In genomic region chr1:52142220-52143153, GRCh38 we compare ENCODE assay signal across 8 cellular contexts. TPM values are rescaled to one million over a fixed set of nuclear protein-coding genes. Genes with fewer than 3 reads are reported as not detected.
A peak's percentile ranks its signal among the peaks of the same experiment; 100 is the strongest.
DNase-seq lines count a peak whose midpoint lies in the region; ATAC-seq and TF ChIP-seq lines count a peak whose summit lies in the region.

No MANE protein-coding gene starts in this region.

- peak overlapping the region; percentile 52 for H2BK120ac ChIP-seq in trophoblast cell (ENCODE audit: insufficient read depth, low read length, poor library complexity)

- DNase-seq in COLO668 (lab: John Stamatoyannopoulos, UW; ENCODE audit: unreplicated experiment) (peak; percentile 81), RPMI7951 (ENCODE audit: low read depth) (peak; percentile 62), heart right ventricle (peak; percentile 41 to 48), trophoblast cell (peak; percentile 27 to 65)
- DNase-seq in activated naive CD8-positive, alpha-beta T cell treated with anti-CD3 and anti-CD28 coated beads, Interleukin-2, amount 50 U/mL, for 16 hours (ENCODE audit: low read depth, low spot score): peak; percentile 4

- no peak overlapping the region for H2BK12ac ChIP-seq in trophoblast cell (ENCODE audit: low read length)

- H3K27ac ChIP-seq in heart right ventricle (peak overlapping the region; percentile 80 to 98 (median 92)), trophoblast cell (ENCODE audit: low read depth, low read length) (peak overlapping the region; percentile 79)

- ATAC-seq in GM19452 (IDR thresholded peaks at IDR 0.05; ENCODE audit: unreplicated experiment): peak; percentile 36
- ATAC-seq in HG03571 (IDR thresholded peaks at IDR 0.05; ENCODE audit: unreplicated experiment): peak; percentile 32
- peak; percentile 70 to 87 (median 71) for ATAC-seq in heart right ventricle
- ATAC-seq in HG02938 (IDR thresholded peaks at IDR 0.05; ENCODE audit: unreplicated experiment): no peak

- peaks cover 10% of the 10 kb centered on the region for H3K79me1 ChIP-seq in trophoblast cell (ENCODE audit: low read length)

- H3K9me3 ChIP-seq in heart right ventricle (no peaks in the 10 kb centered on the region), trophoblast cell (ENCODE audit: insufficient read depth, low read depth, low read length) (no peaks in the 10 kb centered on the region)

- H2AK5ac ChIP-seq in trophoblast cell (ENCODE audit: low read length): no peak overlapping the region

- H2AFZ ChIP-seq in trophoblast cell (ENCODE audit: insufficient read depth, low read length, poor library complexity): peak overlapping the region; percentile 99

- H3K4me1 ChIP-seq in heart right ventricle (peaks cover 3 to 38% (median 19%) of the 10 kb centered on the region in 9 donors), trophoblast cell (ENCODE audit: control insufficient read depth in 1 of 2, insufficient read depth in 2 of 2, low read length in 2 of 2) (no peaks in the 10 kb centered on the region)

- TF ChIP-seq CTCF in heart right ventricle (IDR thresholded peaks at IDR 0.05): peak in 3 of 9 donors; percentile 6 to 23 (median 6)

- peak overlapping the region; percentile 89 for H3K14ac ChIP-seq in trophoblast cell (ENCODE audit: low read length)

- peak overlapping the region; percentile 89 for H4K8ac ChIP-seq in trophoblast cell (ENCODE audit: low read depth, low read length)

- peak overlapping the region; percentile 84 for H3K4ac ChIP-seq in trophoblast cell (ENCODE audit: low read depth, low read length)

- H2BK5ac ChIP-seq in trophoblast cell (ENCODE audit: low read depth, low read length, poor library complexity): peak overlapping the region; percentile 60

- no peak overlapping the region for H3K23ac ChIP-seq in trophoblast cell (ENCODE audit: low read length)

- H3K79me2 ChIP-seq in trophoblast cell (ENCODE audit: control insufficient read depth, insufficient read depth, low read length, poor library complexity): peaks cover 9% of the 10 kb centered on the region

- H3K4me2 ChIP-seq in trophoblast cell (ENCODE audit: low read length): peak overlapping the region; percentile 92

- intact Hi-C loops in heart right ventricle (cut with DNase I): loop anchor here (1.0 to 10.0 kb wide), 4 partner anchors 152 to 155 kb away; no protein-coding TSS in a partner anchor

- H3K4me3 ChIP-seq in heart right ventricle (peak overlapping the region; percentile 42 to 94 (median 86)), trophoblast cell (ENCODE audit: low read depth, low read length) (peak overlapping the region; percentile 91)

- peak overlapping the region; percentile 96 for H4K91ac ChIP-seq in trophoblast cell (ENCODE audit: low read depth, low read length)

- peak overlapping the region; percentile 96 for H3K18ac ChIP-seq in trophoblast cell (ENCODE audit: low read length)

- WGBS in heart right ventricle, 2 donors: 0 to 1% methylated on average over 75 to 79 of the region's 79 CpGs
- no CpG with 5 or more reads among the region's 79 CpGs for WGBS in trophoblast cell (ENCODE audit: extremely low coverage, insufficient coverage, insufficient read length)

- H3K36me3 ChIP-seq in heart right ventricle (no peaks in the 10 kb centered on the region), trophoblast cell (ENCODE audit: control insufficient read depth in 1 of 2, insufficient read depth in 2 of 2, low read length in 2 of 2) (no peaks in the 10 kb centered on the region)

- H3K9ac ChIP-seq in trophoblast cell (ENCODE audit: low read length): peak overlapping the region; percentile 71

- peak overlapping the region; percentile 70 for H4K12ac ChIP-seq in trophoblast cell (ENCODE audit: low read depth, low read length)

- H3K27me3 ChIP-seq in heart right ventricle (peaks cover 0 to 27% (median 0%) of the 10 kb centered on the region in 7 donors), trophoblast cell (ENCODE audit: insufficient read depth, low read length) (no peaks in the 10 kb centered on the region)

RNA-seq across cellular contexts. Expression of gene ZFYVE9, which starts 0.6 kb away (rescaled TPM):
- 13.6 and 13.8 TPM in 2 replicates for total RNA-seq in RPMI7951 (2014; rRNA removed; shearing (Covaris generic))
- total RNA-seq in heart right ventricle: 10 to 100 TPM; 13.5 to 22.2 (median 15.8) TPM
- 1 to 10 TPM; 2.6 to 5.2 TPM for polyA plus RNA-seq in heart right ventricle
- polyA plus RNA-seq in trophoblast cell (2013): 6.1 and 6.7 TPM in 2 replicates

Comparison
In these comparisons a context has a peak if more than half of its experiments do, and no peak if none do; other contexts are left out.
1. DNase-seq: peak in every context shown above with its lines; median percentile 81 in COLO668; 62 in RPMI7951; 46 in trophoblast cell; 44 in heart right ventricle; 4 in activated naive CD8-positive, alpha-beta T cell treated with anti-CD3 and anti-CD28 coated beads, Interleukin-2, amount 50 U/mL, for 16 hours.